Comparison of ENCODE assay signal across 20 cellular contexts in genomic region chr10:85638797-85639196, GRCh38.
DNase-seq lines count a peak whose midpoint lies in the region; ATAC-seq and TF ChIP-seq lines count a peak whose summit lies in the region.
"Had no signal": no experiment of that assay in that cellular context is flagged by ENCODE, and none has a peak within 500 bp of the region (broad histone marks: within the 10 kb centered on the region; RNA-seq: fewer than 3 reads in every experiment).

No MANE protein-coding gene starts in this region.

- peaks cover 4% of the 10 kb centered on the region for H3K4me1 Mint-ChIP-seq in activated CD8-positive, alpha-beta T cell treated with anti-CD3 and anti-CD28 coated beads for 36 hours (ENCODE audit: low read depth)

- DNase-seq in DMS153 (lab: John Stamatoyannopoulos, UW), result no peak
- DNase-seq in activated CD8-positive, alpha-beta T cell treated with anti-CD3 and anti-CD28 coated beads for 36 hours, result no peak
- no peak for DNase-seq in NCI-H2171 (lab: John Stamatoyannopoulos, UW)
- DNase-seq: BE2C; CD4-positive, alpha-beta T cell; DMS53; EL; GM23248; KBM-7; NCI-H1105; NCI-H2081; NCI-H446 treated with DMSO at 0.1 percent for 48 hours; OCI-M1; SHP77 had no signal

- H3K27me3 Mint-ChIP-seq in activated CD8-positive, alpha-beta T cell treated with anti-CD3 and anti-CD28 coated beads for 36 hours, result no peaks in the 10 kb centered on the region
- H3K27me3 Mint-ChIP-seq: CD4-positive, alpha-beta T cell had no signal

- H3K27ac Mint-ChIP-seq in activated CD8-positive, alpha-beta T cell treated with anti-CD3 and anti-CD28 coated beads for 36 hours, result no peak overlapping the region
- H3K27ac Mint-ChIP-seq: CD4-positive, alpha-beta T cell had no signal

- H3K36me3 Mint-ChIP-seq in activated CD8-positive, alpha-beta T cell treated with anti-CD3 and anti-CD28 coated beads for 36 hours (ENCODE audit: low read depth), result no peaks in the 10 kb centered on the region

- TF ChIP-seq CTCF in activated CD8-positive, alpha-beta T cell treated with anti-CD3 and anti-CD28 coated beads for 36 hours (IDR thresholded peaks at IDR 0.05), result no peak

- ATAC-seq in GM18519 (IDR thresholded peaks at IDR 0.05; ENCODE audit: low FRiP score, unreplicated experiment) (peak; percentile 70), GM21423 (IDR thresholded peaks at IDR 0.05; ENCODE audit: unreplicated experiment) (peak; percentile 47), HG02870 (IDR thresholded peaks at IDR 0.05; ENCODE audit: unreplicated experiment) (peak; percentile 63), HG03565 (IDR thresholded peaks at IDR 0.05; ENCODE audit: unreplicated experiment) (peak; percentile 52), GM18870 (IDR thresholded peaks at IDR 0.05; ENCODE audit: unreplicated experiment) (no peak)
- no peak for ATAC-seq in activated CD8-positive, alpha-beta T cell treated with anti-CD3 and anti-CD28 coated beads for 36 hours
- ATAC-seq: GM12878 had no signal

- intact Hi-C loops in activated CD8-positive, alpha-beta T cell treated with anti-CD3 and anti-CD28 coated beads for 36 hours (cut with micrococcal nuclease), result no loop called here

- CTCF ChIA-PET in activated CD8-positive, alpha-beta T cell treated with anti-CD3 and anti-CD28 coated beads for 36 hours (lab: Charles Lee), result no interaction called here

- H3K9me3 Mint-ChIP-seq in activated CD8-positive, alpha-beta T cell treated with anti-CD3 and anti-CD28 coated beads for 36 hours, result no peaks in the 10 kb centered on the region
- H3K9me3 Mint-ChIP-seq: CD4-positive, alpha-beta T cell had no signal

- POLR2A ChIA-PET in activated CD8-positive, alpha-beta T cell treated with anti-CD3 and anti-CD28 coated beads for 36 hours (lab: Charles Lee), result no interaction called here

- no peak overlapping the region for H3K4me3 Mint-ChIP-seq in activated CD8-positive, alpha-beta T cell treated with anti-CD3 and anti-CD28 coated beads for 36 hours
- H3K4me3 Mint-ChIP-seq: CD4-positive, alpha-beta T cell had no signal

Comparison
In these comparisons a context has a peak if more than half of its experiments do, and no peak if none do; other contexts are left out.
1. ATAC-seq: peak in GM18519 (single experiment), GM21423 (single experiment), HG02870 (single experiment) and HG03565 (single experiment); none in activated CD8-positive, alpha-beta T cell treated with anti-CD3 and anti-CD28 coated beads for 36 hours (single experiment) and GM18870 (single experiment).